13 cellular contexts compared by ENCODE assay signal in the genomic region with DNA sequence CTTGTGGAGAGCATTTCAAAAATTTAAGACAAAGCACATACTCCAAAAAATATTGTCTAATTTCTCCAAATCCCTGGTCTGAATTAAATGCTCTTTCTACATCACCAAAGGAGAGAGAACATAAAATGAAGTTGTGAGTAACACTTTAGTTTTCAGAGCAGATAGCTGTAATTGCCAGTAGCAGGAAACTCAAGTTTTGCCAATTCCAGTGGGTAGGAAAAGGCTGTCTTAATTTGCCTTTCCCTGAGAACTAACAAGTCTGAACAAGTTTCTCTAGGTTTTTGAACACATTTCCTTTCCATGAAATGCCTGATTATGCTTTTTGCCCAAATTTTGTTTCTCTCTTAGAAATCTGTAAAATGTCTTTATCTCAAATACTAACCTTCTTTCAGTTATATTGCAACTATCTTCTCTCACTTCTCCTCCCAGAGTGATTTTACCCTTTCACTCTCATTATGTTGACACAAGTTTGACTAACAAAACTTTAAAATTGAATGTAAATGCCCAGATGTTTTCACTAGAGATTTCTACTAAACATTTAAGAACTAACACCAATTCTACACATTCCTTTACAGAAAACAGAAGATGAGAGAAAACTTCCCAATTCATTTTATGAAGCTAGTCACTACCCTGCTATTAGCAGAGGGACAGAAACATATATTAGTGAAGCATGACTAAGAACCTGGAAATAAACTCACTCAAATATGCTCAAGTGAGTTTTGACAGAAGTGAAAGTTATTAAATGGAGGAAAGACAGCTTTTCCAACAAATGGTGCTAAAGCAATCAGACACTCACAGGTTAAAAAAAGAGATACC. TPM values are rescaled to one million over a fixed set of nuclear protein-coding genes. Genes with fewer than 3 reads are reported as not detected.
DNase-seq lines count a peak whose midpoint lies in the region; ATAC-seq, FAIRE-seq and TF ChIP-seq lines count a peak whose summit lies in the region.
"Had no signal": no experiment of that assay in that cellular context is flagged by ENCODE, and none has a peak within 500 bp of the region (broad histone marks: within the 10 kb centered on the region; RNA-seq: fewer than 3 reads in every experiment).

No MANE protein-coding gene starts in this region.

- H3K27me3 ChIP-seq in endothelial cell of umbilical vein (ENCODE audit: control insufficient read depth in 2 of 2, insufficient read depth in 2 of 2, low read length in 2 of 2): no peaks in the 10 kb centered on the region
- no peaks in the 10 kb centered on the region for H3K27me3 ChIP-seq in body of pancreas
- H3K27me3 ChIP-seq in Caco-2 (replicated peaks; ENCODE audit: control insufficient read depth, insufficient read depth, low read length): no peaks in the 10 kb centered on the region
- H3K27me3 ChIP-seq: colonic mucosa, heart right ventricle had no signal

- no peaks in the 10 kb centered on the region for H3K36me3 Mint-ChIP-seq in Caco-2 (ENCODE audit: insufficient read depth, unreplicated experiment)

- H3K4me1 ChIP-seq in endothelial cell of umbilical vein (ENCODE audit: control insufficient read depth, extremely low read depth, insufficient read depth, low read length) (peaks cover 4% of the 10 kb centered on the region), body of pancreas (peaks cover 26% of the 10 kb centered on the region), Caco-2 (no peaks in the 10 kb centered on the region)
- H3K4me1 ChIP-seq: colonic mucosa had no signal

- peaks cover 7% of the 10 kb centered on the region for H4K20me1 ChIP-seq in endothelial cell of umbilical vein (replicated peaks; ENCODE audit: control insufficient read depth, extremely low read depth, insufficient read depth, low read length)

- H3K9me1 ChIP-seq in endothelial cell of umbilical vein (replicated peaks; ENCODE audit: control insufficient read depth, extremely low read depth, insufficient read depth, low read length): no peaks in the 10 kb centered on the region

- H3K27ac Mint-ChIP-seq in Caco-2 (ENCODE audit: unreplicated experiment): no peak overlapping the region

- peaks cover 70% of the 10 kb centered on the region for H3K79me2 ChIP-seq in endothelial cell of umbilical vein (ENCODE audit: control insufficient read depth, insufficient read depth, low read length)

- POLR2A ChIA-PET in RWPE1 (lab: Yijun Ruan, JAX; ENCODE audit: low non-redundant PET) (no interaction called here), endothelial cell of umbilical vein (lab: Charles Lee) (no interaction called here), Caco-2 (lab: Charles Lee) (no interaction called here)

- no peaks in the 10 kb centered on the region for H3K27me3 Mint-ChIP-seq in Caco-2 (ENCODE audit: insufficient read depth, unreplicated experiment)

- FAIRE-seq in GM19239 (lab: Jason Lieb, UNC): peak; percentile 75
- no peak for FAIRE-seq in endothelial cell of umbilical vein (lab: Jason Lieb, UNC)

- TF ChIP-seq CTCF in RWPE1 (conservative IDR thresholded peaks at IDR 0.05; ENCODE audit: low read depth): no peak
- TF ChIP-seq CTCF in endothelial cell of umbilical vein (IDR thresholded peaks at IDR 0.05; ENCODE audit: extremely low read depth in 1 of 2, insufficient read depth in 1 of 2, low read depth in 1 of 2, low read length in 2 of 2): no peak
- no peak for TF ChIP-seq CTCF in body of pancreas (IDR thresholded peaks at IDR 0.05)
- no peak for TF ChIP-seq CTCF in Caco-2 (IDR thresholded peaks at IDR 0.05; ENCODE audit: insufficient read depth in 1 of 2, low read depth in 1 of 2, low read length in 1 of 2, severe bottlenecking in 1 of 2, unreplicated experiment in 1 of 2)

- TF ChIP-seq POLR2A in endothelial cell of umbilical vein (IDR thresholded peaks at IDR 0.05; ENCODE audit: low read depth, low read length) (no peak), body of pancreas (IDR thresholded peaks at IDR 0.05) (no peak)

- ATAC-seq in body of pancreas: no peak
- ATAC-seq: activated T-cell treated with anti-CD3 and anti-CD28 coated beads, Interleukin-2, amount 50 U/mL, for 4 hours; heart right ventricle had no signal

- H3K9ac ChIP-seq in endothelial cell of umbilical vein (replicated peaks; ENCODE audit: extremely low read depth, insufficient read depth, low read length): no peak overlapping the region

- dilution Hi-C loops in endothelial cell of umbilical vein (cut with MboI; ENCODE audit: extremely low pct_ligation_motif_present, low sequenced_read_pairs): no loop called here

- intact Hi-C loops in endothelial cell of umbilical vein (cut with micrococcal nuclease): no loop called here
- intact Hi-C loops in body of pancreas (cut with DNase I): no loop called here
- intact Hi-C loops in Caco-2 (cut with micrococcal nuclease; ENCODE audit: unreplicated experiment): no loop called here

- no peak overlapping the region for H3K4me2 ChIP-seq in endothelial cell of umbilical vein (ENCODE audit: insufficient read depth, low read length)
- H3K4me2 ChIP-seq: PC-9 had no signal

- H3K9me3 ChIP-seq in endothelial cell of umbilical vein (replicated peaks; ENCODE audit: control insufficient read depth, insufficient read depth, low read length): no peaks in the 10 kb centered on the region
- no peaks in the 10 kb centered on the region for H3K9me3 ChIP-seq in body of pancreas
- no peaks in the 10 kb centered on the region for H3K9me3 ChIP-seq in Caco-2
- H3K9me3 ChIP-seq: colonic mucosa had no signal

- H3K4me3 ChIP-seq in endothelial cell of umbilical vein (replicated peaks in 1 of 3; ENCODE audit: insufficient read depth in 1 of 3, low read depth in 1 of 3, low read length in 3 of 3): no peak overlapping the region
- H3K4me3 ChIP-seq in body of pancreas: no peak overlapping the region
- H3K4me3 ChIP-seq in Caco-2 (ENCODE audit: low read depth, low read length): no peak overlapping the region
- H3K4me3 ChIP-seq: colonic mucosa, heart right ventricle, PC-9 had no signal

- no peak overlapping the region for H3K4me3 Mint-ChIP-seq in Caco-2 (ENCODE audit: unreplicated experiment)
- H3K4me3 Mint-ChIP-seq: activated T-cell treated with anti-CD3 and anti-CD28 coated beads, Interleukin-2, amount 50 U/mL, for 4 hours had no signal

- no peaks in the 10 kb centered on the region for H3K4me1 Mint-ChIP-seq in Caco-2 (ENCODE audit: low read depth, unreplicated experiment)

- no peaks in the 10 kb centered on the region for H3K36me3 ChIP-seq in endothelial cell of umbilical vein (ENCODE audit: control insufficient read depth in 2 of 2, extremely low read depth in 1 of 2, insufficient read depth in 2 of 2, low read length in 2 of 2)
- no peaks in the 10 kb centered on the region for H3K36me3 ChIP-seq in body of pancreas (replicated peaks in 1 of 2; ENCODE audit: insufficient read depth in 1 of 2, low read depth in 2 of 2)
- H3K36me3 ChIP-seq in Caco-2 (ENCODE audit: control insufficient read depth, insufficient read depth, low read length): no peaks in the 10 kb centered on the region
- H3K36me3 ChIP-seq: colonic mucosa had no signal

- TSS peak; percentile 67 for BruUV-seq in endothelial cell of umbilical vein (replicated peaks; lab: Mats Ljungman, UMichigan)
- no TSS peak for BruUV-seq in Caco-2 (replicated peaks; lab: Mats Ljungman, UMichigan)

- DNase-seq in GM19239 (ENCODE audit: insufficient read length, low spot score): no peak
- peak; percentile 38 for DNase-seq in RWPE1 (ENCODE audit: low spot score)
- DNase-seq in endothelial cell of umbilical vein (ENCODE audit: low read depth, low spot score): peak; percentile 66
- peak; percentile 2 for DNase-seq in pulmonary artery endothelial cell (ENCODE audit: low read depth, low spot score)
- no peak for DNase-seq in body of pancreas
- no peak for DNase-seq in Caco-2
- no peak for DNase-seq in middle frontal gyrus (ENCODE audit: extremely low spot score, low spot score)
- DNase-seq: activated T-cell treated with anti-CD3 and anti-CD28 coated beads, Interleukin-2, amount 50 U/mL, for 4 hours; colonic mucosa; DMS53; heart right ventricle; NCI-H2107; PC-9 had no signal

- no peak overlapping the region for H2AFZ ChIP-seq in endothelial cell of umbilical vein (ENCODE audit: low read depth, low read length)
- H2AFZ ChIP-seq: PC-9 had no signal

- H3K27ac ChIP-seq in RWPE1: no peak overlapping the region
- peak overlapping the region; percentile 40 for H3K27ac ChIP-seq in endothelial cell of umbilical vein (ENCODE audit: insufficient read depth, low read depth, low read length)
- no peak overlapping the region for H3K27ac ChIP-seq in body of pancreas
- H3K27ac ChIP-seq: colonic mucosa, PC-9 had no signal

- CTCF ChIA-PET in RWPE1 (lab: Yijun Ruan, JAX): no interaction called here
- CTCF ChIA-PET in endothelial cell of umbilical vein (lab: Charles Lee): interaction anchor here (0.9 to 1.5 kb wide), 4 partner anchors 10 to 32 kb away, joined by 3 to 5 read pairs (median 3); no protein-coding TSS in a partner anchor
- CTCF ChIA-PET in Caco-2 (lab: Charles Lee): no interaction called here

- no peaks in the 10 kb centered on the region for H3K9me3 Mint-ChIP-seq in Caco-2 (ENCODE audit: unreplicated experiment)

TF ChIP-seq in endothelial cell of umbilical vein, 7 proteins besides CTCF, POLR2A, EP300 and RAD21:
- TF ChIP-seq MYC (IDR thresholded peaks at IDR 0.05; ENCODE audit: low read depth, low read length): no peak
- TF ChIP-seq GATA2 (IDR thresholded peaks at IDR 0.05; ENCODE audit: insufficient read depth, insufficient read length, low read depth, low read length): no peak
- TF ChIP-seq POLR2AphosphoS5 (IDR thresholded peaks at IDR 0.05; ENCODE audit: insufficient read depth, low read depth, low read length): no peak
- TF ChIP-seq EZH2 (IDR thresholded peaks at IDR 0.05; ENCODE audit: borderline replicate concordance, low read depth, low read length, severe bottlenecking): no peak
- TF ChIP-seq MAX (IDR thresholded peaks at IDR 0.05; ENCODE audit: insufficient read depth, insufficient read length): no peak
- TF ChIP-seq FOS (IDR thresholded peaks at IDR 0.05; ENCODE audit: borderline replicate concordance, insufficient read depth, low read length): no peak
- no peak for TF ChIP-seq JUN (IDR thresholded peaks at IDR 0.05; ENCODE audit: borderline replicate concordance, insufficient read depth, insufficient read length, low read depth)

RNA-seq across cellular contexts. Expression of gene RFX7, which starts 38.4 kb away (rescaled TPM):
- 23.0 and 25.9 TPM in 2 replicates for total RNA-seq in endothelial cell of umbilical vein
- 5.7 and 6.3 TPM in 2 replicates for polyA plus RNA-seq in endothelial cell of umbilical vein
- 5.5 and 5.6 TPM in 2 replicates for polyA plus RNA-seq in endothelial cell of umbilical vein (2011; cell fraction: cytosol; rRNA removed)
- polyA plus RNA-seq in endothelial cell of umbilical vein (2011; cell fraction: nucleus; rRNA removed): 18.8 and 22.1 TPM in 2 replicates
- polyA plus RNA-seq in endothelial cell of umbilical vein (2012): 11.3 and 13.2 TPM in 2 replicates
- 30.7 and 32.7 TPM in 2 replicates for polyA minus RNA-seq in endothelial cell of umbilical vein
- polyA minus RNA-seq in endothelial cell of umbilical vein (2011; cell fraction: cytosol; rRNA and poly(A)+ RNA removed): 10.5 TPM
- polyA minus RNA-seq in endothelial cell of umbilical vein (2011; cell fraction: nucleus; rRNA and poly(A)+ RNA removed): 21.7 and 34.6 TPM in 2 replicates
- total RNA-seq in pulmonary artery endothelial cell: 4.2 and 4.9 TPM in 2 replicates
- total RNA-seq in body of pancreas: 1 to 10 TPM; 2.6 to 5.4 TPM
- total RNA-seq in Caco-2 (2022): 8.7 and 10.3 TPM in 2 replicates

Comparison
In these comparisons a context has a peak if more than half of its experiments do, and no peak if none do; other contexts are left out.
1. DNase-seq: peak in RWPE1 (single experiment), endothelial cell of umbilical vein (single experiment) and pulmonary artery endothelial cell (single experiment); none in GM19239 (single experiment), body of pancreas (0 of 4), Caco-2 (0 of 2) and middle frontal gyrus (single experiment).